ENCODE assay signal across 23 cellular contexts in genomic region chr5:165579911-165580310, GRCh38.
DNase-seq lines count a peak whose midpoint lies in the region; FAIRE-seq and TF ChIP-seq lines count a peak whose summit lies in the region.
"Had no signal": no experiment of that assay in that cellular context is flagged by ENCODE, and none has a peak within 500 bp of the region (broad histone marks: within the 10 kb centered on the region; RNA-seq: fewer than 3 reads in every experiment).

No MANE protein-coding gene starts in this region.

- no peaks in the 10 kb centered on the region for H3K4me1 ChIP-seq in astrocyte (ENCODE audit: insufficient read depth, low read length)
- no peaks in the 10 kb centered on the region for H3K4me1 ChIP-seq in CD8-positive, alpha-beta memory T cell (ENCODE audit: insufficient read depth, low read length)

- H3K4me2 ChIP-seq in astrocyte (ENCODE audit: low read length) = no peak overlapping the region
- H3K4me2 ChIP-seq: BLaER1 treated with 17β-estradiol and CSF1 and Interleukin-3, amounts not matched to agents 10 nM and 100 nM; KMS-11 had no signal

- TF ChIP-seq CTCF in astrocyte (IDR thresholded peaks at IDR 0.05; ENCODE audit: insufficient read depth, low read depth, low read length) (no peak), fibroblast of villous mesenchyme (IDR thresholded peaks at IDR 0.05; ENCODE audit: insufficient read depth, low read depth, low read length) (no peak), retinal pigment epithelial cell (conservative IDR thresholded peaks at IDR 0.05; ENCODE audit: low read depth, low read length) (no peak)

- no peaks in the 10 kb centered on the region for H4K20me1 ChIP-seq in astrocyte (ENCODE audit: insufficient read depth, low read length)
- H4K20me1 ChIP-seq: BLaER1 treated with 17β-estradiol and CSF1 and Interleukin-3, amounts not matched to agents 10 nM and 100 nM had no signal

- POLR2A ChIA-PET in CD8-positive, alpha-beta memory T cell (lab: Charles Lee) = no interaction called here

- H3K27me3 Mint-ChIP-seq in astrocyte (ENCODE audit: low read depth, unreplicated experiment) = peaks cover 2% of the 10 kb centered on the region
- no peaks in the 10 kb centered on the region for H3K27me3 Mint-ChIP-seq in CD8-positive, alpha-beta memory T cell

- H3K4me3 ChIP-seq in astrocyte (ENCODE audit: insufficient read depth, low read depth, low read length) (no peak overlapping the region), fibroblast of villous mesenchyme (ENCODE audit: low read depth, low read length) (no peak overlapping the region), retinal pigment epithelial cell (ENCODE audit: low read length) (no peak overlapping the region)
- no peak overlapping the region for H3K4me3 ChIP-seq in CD8-positive, alpha-beta memory T cell (ENCODE audit: low read length)
- H3K4me3 ChIP-seq: BLaER1 treated with 17β-estradiol and CSF1 and Interleukin-3, amounts not matched to agents 10 nM and 100 nM; SK-N-MC had no signal

- no peaks in the 10 kb centered on the region for H3K36me3 Mint-ChIP-seq in astrocyte (ENCODE audit: low read depth, unreplicated experiment)
- H3K36me3 Mint-ChIP-seq in CD8-positive, alpha-beta memory T cell = no peaks in the 10 kb centered on the region
- H3K36me3 Mint-ChIP-seq: CD8-positive, alpha-beta T cell had no signal

- H3K27me3 ChIP-seq in astrocyte (ENCODE audit: insufficient read depth, low read length) = no peaks in the 10 kb centered on the region
- H3K27me3 ChIP-seq in CD8-positive, alpha-beta memory T cell (ENCODE audit: insufficient read depth, low read length, poor library complexity, severe bottlenecking) = no peaks in the 10 kb centered on the region
- H3K27me3 ChIP-seq: BLaER1 treated with 17β-estradiol and CSF1 and Interleukin-3, amounts not matched to agents 10 nM and 100 nM had no signal

- H3K79me2 ChIP-seq in astrocyte (ENCODE audit: insufficient read depth, low read length) = no peaks in the 10 kb centered on the region

- CTCF ChIA-PET in CD8-positive, alpha-beta memory T cell (lab: Charles Lee) = no interaction called here

- H3K9me3 ChIP-seq in astrocyte (ENCODE audit: insufficient read depth, low read depth, low read length) = no peaks in the 10 kb centered on the region
- H3K9me3 ChIP-seq in CD8-positive, alpha-beta memory T cell (ENCODE audit: low read length) = no peaks in the 10 kb centered on the region
- H3K9me3 ChIP-seq: BLaER1 treated with 17β-estradiol and CSF1 and Interleukin-3, amounts not matched to agents 10 nM and 100 nM had no signal

- no peak overlapping the region for H3K9ac ChIP-seq in astrocyte (ENCODE audit: low read length)
- H3K9ac ChIP-seq: BLaER1 treated with 17β-estradiol and CSF1 and Interleukin-3, amounts not matched to agents 10 nM and 100 nM; KMS-11 had no signal

- no peak overlapping the region for H3K27ac ChIP-seq in astrocyte (ENCODE audit: low read depth, low read length)
- no peak overlapping the region for H3K27ac ChIP-seq in CD8-positive, alpha-beta memory T cell (ENCODE audit: low read depth, low read length)
- H3K27ac ChIP-seq: BLaER1 treated with 17β-estradiol and CSF1 and Interleukin-3, amounts not matched to agents 10 nM and 100 nM; KMS-11; SK-N-MC had no signal

- H3K4me1 Mint-ChIP-seq in astrocyte (ENCODE audit: low read depth, unreplicated experiment) = peaks cover 2% of the 10 kb centered on the region
- H3K4me1 Mint-ChIP-seq in CD8-positive, alpha-beta memory T cell = no peaks in the 10 kb centered on the region

- no peaks in the 10 kb centered on the region for H3K9me3 Mint-ChIP-seq in astrocyte (ENCODE audit: unreplicated experiment)
- H3K9me3 Mint-ChIP-seq in CD8-positive, alpha-beta memory T cell = peaks cover 3 to 36% (median 9%) of the 10 kb centered on the region in 5 donors

- H2AFZ ChIP-seq in astrocyte (ENCODE audit: low read depth, low read length) = no peak overlapping the region

- peak; percentile 44 for DNase-seq in HT1080 (ENCODE audit: low read depth)
- peak; percentile 45 for DNase-seq in astrocyte (ENCODE audit: low read depth)
- DNase-seq in fibroblast of villous mesenchyme (ENCODE audit: low read depth) = peak; percentile 8
- DNase-seq in retinal pigment epithelial cell (ENCODE audit: low read depth) = peak; percentile 31
- no peak for DNase-seq in CD8-positive, alpha-beta memory T cell
- DNase-seq in GM19239 (ENCODE audit: insufficient read length, low spot score) = no peak
- DNase-seq in NCI-H2196 (lab: John Stamatoyannopoulos, UW; ENCODE audit: unreplicated experiment) = no peak
- DNase-seq in putamen (ENCODE audit: low spot score) = no peak
- DNase-seq: CD8-positive, alpha-beta T cell; DMS53; H7; HFFc6; NCI-H1048; NCI-H1436 treated with DMSO at 0.1 percent for 48 hours; NCI-H2081; NCI-H2171 treated with DMSO at 0.1 percent for 48 hours; NCI-H510A treated with DMSO at 0.1 percent for 48 hours; NCI-H774; OCI-M1; Right ventricle myocardium superior had no signal

- no peaks in the 10 kb centered on the region for H3K36me3 ChIP-seq in astrocyte (ENCODE audit: insufficient read depth, low read length)
- no peaks in the 10 kb centered on the region for H3K36me3 ChIP-seq in CD8-positive, alpha-beta memory T cell (ENCODE audit: insufficient read depth, low read length)
- H3K36me3 ChIP-seq: BLaER1 treated with 17β-estradiol and CSF1 and Interleukin-3, amounts not matched to agents 10 nM and 100 nM had no signal

- no peak overlapping the region for H3K27ac Mint-ChIP-seq in astrocyte (ENCODE audit: unreplicated experiment)
- no peak overlapping the region for H3K27ac Mint-ChIP-seq in CD8-positive, alpha-beta memory T cell
- H3K27ac Mint-ChIP-seq: CD8-positive, alpha-beta T cell; HFFc6 had no signal

- no peak for FAIRE-seq in astrocyte (lab: Jason Lieb, UNC)
- no peak for FAIRE-seq in GM19239 (lab: Jason Lieb, UNC)

- no peak overlapping the region for H3K4me3 Mint-ChIP-seq in astrocyte (ENCODE audit: unreplicated experiment)
- no peak overlapping the region for H3K4me3 Mint-ChIP-seq in CD8-positive, alpha-beta memory T cell
- H3K4me3 Mint-ChIP-seq: CD8-positive, alpha-beta T cell; HFFc6 had no signal

Comparison
In these comparisons a context has a peak if more than half of its experiments do, and no peak if none do; other contexts are left out.
1. DNase-seq: peak in HT1080 (single experiment), astrocyte (single experiment), fibroblast of villous mesenchyme (single experiment) and retinal pigment epithelial cell (single experiment); none in CD8-positive, alpha-beta memory T cell (0 of 5), GM19239 (single experiment), NCI-H2196 (single experiment) and putamen (single experiment).